Comparison of ENCODE assay signal across 13 cellular contexts in the genomic region with DNA sequence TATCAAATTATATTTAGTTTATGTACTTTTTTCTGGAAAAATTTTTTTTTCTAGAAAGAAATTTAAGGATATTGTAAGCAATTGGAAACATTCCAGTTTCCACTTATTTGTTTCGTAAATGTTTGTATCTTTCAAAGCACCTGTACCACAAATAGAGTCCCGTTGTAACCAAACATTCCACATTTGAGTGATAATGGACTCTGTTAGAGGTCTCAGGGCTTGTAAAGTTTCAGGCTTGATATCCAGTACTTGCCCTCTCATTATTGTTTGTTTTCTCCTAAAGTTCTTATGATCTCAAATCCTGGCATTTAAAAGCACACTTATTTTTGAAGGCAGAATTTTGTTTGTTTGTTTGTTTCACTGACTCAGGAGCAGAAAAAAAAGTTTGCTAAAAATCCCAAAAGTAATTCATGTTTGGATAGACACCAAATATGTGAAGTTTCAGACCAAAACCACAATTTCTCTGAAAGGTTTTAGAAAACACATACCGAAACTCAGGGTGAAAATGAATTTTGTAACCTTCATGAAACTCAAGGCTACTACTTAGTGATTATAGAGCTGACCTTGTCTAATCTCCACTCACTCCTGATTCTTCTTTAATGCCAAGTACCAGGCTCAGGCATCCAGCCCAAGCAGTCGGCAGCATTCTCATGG. TPM values are rescaled to one million over a fixed set of nuclear protein-coding genes. Genes with fewer than 3 reads are reported as not detected.
DNase-seq lines count a peak whose midpoint lies in the region; ATAC-seq lines count a peak whose summit lies in the region.
"Had no signal": no experiment of that assay in that cellular context is flagged by ENCODE, and none has a peak within 500 bp of the region (broad histone marks: within the 10 kb centered on the region; RNA-seq: fewer than 3 reads in every experiment).

No MANE protein-coding gene starts in this region.

- H3K36me3 Mint-ChIP-seq in stimulated activated effector memory CD8-positive, alpha-beta T cell treated with anti-CD3 and anti-CD28 coated beads, Interleukin-12 subunit alpha, Interleukin-12 subunit beta, amount 100 ng/mL, for 72 hours: no peaks in the 10 kb centered on the region
- peaks cover 3% of the 10 kb centered on the region for H3K36me3 Mint-ChIP-seq in T-helper 17 cell (ENCODE audit: low read depth)
- H3K36me3 Mint-ChIP-seq: T-cell had no signal

- H3K36me3 ChIP-seq in adipocyte (ENCODE audit: control insufficient read depth, insufficient read depth, low read length, severe bottlenecking): no peaks in the 10 kb centered on the region

- H3K4me3 Mint-ChIP-seq in stimulated activated effector memory CD8-positive, alpha-beta T cell treated with anti-CD3 and anti-CD28 coated beads, Interleukin-12 subunit alpha, Interleukin-12 subunit beta, amount 100 ng/mL, for 72 hours: no peak overlapping the region
- H3K4me3 Mint-ChIP-seq in T-helper 17 cell: no peak overlapping the region
- H3K4me3 Mint-ChIP-seq: neural crest cell, T-cell had no signal

- ATAC-seq in GM19025 (IDR thresholded peaks at IDR 0.05; ENCODE audit: low read depth, unreplicated experiment) (peak; percentile 79), GM21717 (IDR thresholded peaks at IDR 0.05; ENCODE audit: unreplicated experiment) (peak; percentile 89), HG03095 (IDR thresholded peaks at IDR 0.05; ENCODE audit: unreplicated experiment) (peak; percentile 90), T-helper 17 cell (no peak)
- ATAC-seq in stimulated activated effector memory CD8-positive, alpha-beta T cell treated with anti-CD3 and anti-CD28 coated beads, Interleukin-12 subunit alpha, Interleukin-12 subunit beta, amount 100 ng/mL, for 72 hours: no peak
- ATAC-seq: left colon, T-cell had no signal

- no peak overlapping the region for H3K9ac ChIP-seq in adipocyte (ENCODE audit: low read length)

- H3K9me3 ChIP-seq in adipocyte (ENCODE audit: control insufficient read depth, low read length) (no peaks in the 10 kb centered on the region), T-helper 17 cell (ENCODE audit: control insufficient read depth, low read length, poor library complexity, severe bottlenecking) (no peaks in the 10 kb centered on the region)

- H3K27ac Mint-ChIP-seq in stimulated activated effector memory CD8-positive, alpha-beta T cell treated with anti-CD3 and anti-CD28 coated beads, Interleukin-12 subunit alpha, Interleukin-12 subunit beta, amount 100 ng/mL, for 72 hours: no peak overlapping the region
- no peak overlapping the region for H3K27ac Mint-ChIP-seq in T-helper 17 cell
- H3K27ac Mint-ChIP-seq: T-cell had no signal

- peaks cover under 1% of the 10 kb centered on the region for H3K4me1 Mint-ChIP-seq in stimulated activated effector memory CD8-positive, alpha-beta T cell treated with anti-CD3 and anti-CD28 coated beads, Interleukin-12 subunit alpha, Interleukin-12 subunit beta, amount 100 ng/mL, for 72 hours
- H3K4me1 Mint-ChIP-seq in T-helper 17 cell: no peaks in the 10 kb centered on the region

- H3K9me3 Mint-ChIP-seq in stimulated activated effector memory CD8-positive, alpha-beta T cell treated with anti-CD3 and anti-CD28 coated beads, Interleukin-12 subunit alpha, Interleukin-12 subunit beta, amount 100 ng/mL, for 72 hours: no peaks in the 10 kb centered on the region
- H3K9me3 Mint-ChIP-seq: neural crest cell, T-cell had no signal

- no peaks in the 10 kb centered on the region for H3K27me3 ChIP-seq in adipocyte (replicated peaks; ENCODE audit: control insufficient read depth, insufficient read depth, low read length)

- peaks cover 21% of the 10 kb centered on the region for H3K27me3 Mint-ChIP-seq in T-helper 17 cell

- H3K4me3 ChIP-seq in adipocyte (ENCODE audit: low read length): no peak overlapping the region

- peaks cover 4% of the 10 kb centered on the region for H3K4me1 ChIP-seq in adipocyte (ENCODE audit: control insufficient read depth, insufficient read depth, low read length)

- DNase-seq in adipocyte (ENCODE audit: low read depth) (peak; percentile 8), NCI-H226 (no peak), T-helper 17 cell (no peak), NCI-H2171 treated with DMSO at 0.1 percent for 48 hours (lab: John Stamatoyannopoulos, UW) (no peak)
- no peak for DNase-seq in stimulated activated effector memory CD8-positive, alpha-beta T cell treated with anti-CD3 and anti-CD28 coated beads, Interleukin-12 subunit alpha, Interleukin-12 subunit beta, amount 100 ng/mL, for 72 hours (ENCODE audit: low spot score in 2 of 2)
- DNase-seq: left colon; NCI-H1417 treated with DMSO at 0.1 percent for 48 hours; stimulated activated CD4-positive, alpha-beta T cell treated with anti-CD3 and anti-CD28 coated beads, Interleukin-12 subunit alpha, Interleukin-12 subunit beta, amount 100 ng/mL, for 4 hours; T-cell had no signal

RNA-seq across cellular contexts. Expression of gene TMEM192, which starts 5.7 kb away (rescaled TPM):
- 1 to 10 TPM; 6.7 to 7.0 TPM for total RNA-seq in T-helper 17 cell

Comparison
In these comparisons a context has a peak if more than half of its experiments do, and no peak if none do; other contexts are left out.
1. ATAC-seq: peak in GM19025 (single experiment), GM21717 (single experiment) and HG03095 (single experiment); none in stimulated activated effector memory CD8-positive, alpha-beta T cell treated with anti-CD3 and anti-CD28 coated beads, Interleukin-12 subunit alpha, Interleukin-12 subunit beta, amount 100 ng/mL, for 72 hours (single experiment) and T-helper 17 cell (single experiment).